Comparison of ENCODE assay signal across 8 cellular contexts in genomic region chr1:21335088-21335678, GRCh38. TPM values are rescaled to one million over a fixed set of nuclear protein-coding genes. Genes with fewer than 3 reads are reported as not detected.
A peak's percentile ranks its signal among the peaks of the same experiment; 100 is the strongest.
DNase-seq lines count a peak whose midpoint lies in the region; ATAC-seq and TF ChIP-seq lines count a peak whose summit lies in the region.

No MANE protein-coding gene starts in this region.

- H3K4me1 Mint-ChIP-seq in natural killer cell, result peaks cover 50 to 84% of the 10 kb centered on the region in 2 donors

- ATAC-seq in natural killer cell (no peak), GM18858 (IDR thresholded peaks at IDR 0.05; ENCODE audit: unreplicated experiment) (no peak)

- no peaks in the 10 kb centered on the region for H3K36me3 Mint-ChIP-seq in natural killer cell

- DNase-seq in AG10803 (ENCODE audit: low read depth) (no peak), caudate nucleus (lab: John Stamatoyannopoulos, UW) (no peak), natural killer cell (no peak), DMS53 (lab: John Stamatoyannopoulos, UW) (no peak), NCI-H2029 treated with DMSO at 0.1 percent for 48 hours (lab: John Stamatoyannopoulos, UW) (no peak)
- DNase-seq in Jurkat, Clone E6-1 (ENCODE audit: low read depth, low spot score), result no peak
- DNase-seq in activated CD4-positive, CD25-positive, alpha-beta regulatory T cell treated with anti-CD3 and anti-CD28 coated beads, Interleukin-2, amount 50 U/mL, for 72 hours, result no peak

- no peaks in the 10 kb centered on the region for H3K27me3 Mint-ChIP-seq in natural killer cell (ENCODE audit: low read depth in 2 of 2)

- peak overlapping the region; percentile 94 to 98 for H3K27ac Mint-ChIP-seq in natural killer cell

- TF ChIP-seq CTCF in AG10803 (conservative IDR thresholded peaks at IDR 0.05; ENCODE audit: low read length), result no peak
- TF ChIP-seq CTCF in natural killer cell (IDR thresholded peaks at IDR 0.05), result no peak

- intact Hi-C loops in natural killer cell (cut with micrococcal nuclease), result loop anchor here (2.0 to 10.0 kb wide), 2 partner anchors 56 to 690 kb away; no protein-coding TSS in a partner anchor

- H3K4me3 ChIP-seq in AG10803 (ENCODE audit: low read length), result peak overlapping the region; percentile 56
- H3K4me3 ChIP-seq in Jurkat, Clone E6-1 (ENCODE audit: low read length), result peak overlapping the region; percentile 55

- peak overlapping the region; percentile 91 for H3K4me3 Mint-ChIP-seq in natural killer cell

- peak overlapping the region; percentile 80 for H3K27ac ChIP-seq in caudate nucleus (ENCODE audit: low read depth, low read length)

- H3K9me3 Mint-ChIP-seq in natural killer cell, result no peaks in the 10 kb centered on the region

RNA-seq across cellular contexts. Expression of gene ECE1, which starts 44.9 kb away (rescaled TPM):
- 27.9 TPM for polyA plus RNA-seq in Jurkat, Clone E6-1 (2012; ENCODE audit: insufficient read depth, insufficient read length)
- 10 to 100 TPM; 47.2 to 70.1 (median 50.7) TPM for total RNA-seq in natural killer cell
